ENCODE assay signal across 1 cellular context in the genomic region with DNA sequence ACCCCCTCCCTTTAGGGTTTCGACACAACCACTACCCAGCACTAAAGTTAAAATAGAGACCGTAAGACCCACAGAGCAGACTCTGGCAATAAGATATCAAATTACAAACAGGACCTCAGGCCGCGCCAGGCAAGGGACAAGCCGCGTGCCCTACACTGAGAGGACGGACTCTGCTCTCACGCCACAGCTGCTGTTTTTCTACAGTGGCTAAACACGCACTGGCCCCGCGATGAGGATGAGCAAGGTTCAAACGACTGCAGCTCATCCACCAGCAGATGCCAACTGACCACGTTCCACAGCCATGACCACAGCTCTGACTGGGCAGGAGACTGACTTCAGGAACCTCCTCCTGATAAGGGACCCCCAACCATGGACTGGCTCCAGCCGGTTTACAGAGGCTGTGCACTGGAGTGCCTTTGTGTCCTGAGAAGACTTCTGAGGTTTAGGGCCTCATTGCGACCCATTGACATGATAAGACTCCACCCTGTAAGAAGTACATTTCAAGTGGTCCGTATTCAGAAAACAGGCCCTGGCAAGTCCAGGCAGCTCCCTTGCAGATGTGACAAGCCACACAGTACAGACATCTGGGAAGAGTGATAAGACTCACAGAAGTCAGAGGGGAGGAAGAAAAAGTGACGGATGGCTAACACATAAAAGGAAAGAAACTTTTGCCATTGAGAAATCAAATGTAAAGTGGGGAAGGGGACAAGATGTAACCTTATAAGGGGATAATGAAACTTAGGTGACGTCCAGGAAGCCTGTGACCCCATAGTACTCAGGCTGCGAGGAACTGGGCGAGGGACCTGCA.
A peak's percentile ranks its signal among the peaks of the same experiment; 100 is the strongest.
TF ChIP-seq lines count a peak whose summit lies in the region.

No MANE protein-coding gene starts in this region.

TF ChIP-seq in HepG2, 621 proteins besides CTCF, POLR2A, EP300 and RAD21 (continued from another document and continues in another):
- TF ChIP-seq MLXIP (CRISPR knock-in tag; IDR thresholded peaks at IDR 0.05; ENCODE audit: borderline replicate concordance) (peak; percentile 71; the same call in 1 of the 2 replicates), ZNF547 (CRISPR knock-in tag; IDR thresholded peaks at IDR 0.05) (peak; percentile 73), NFKBIZ (CRISPR knock-in tag; IDR thresholded peaks at IDR 0.05) (peak; percentile 68; the same call in 1 of the 2 replicates), ZNF17 (CRISPR knock-in tag; IDR thresholded peaks at IDR 0.05) (no peak), MLLT10 (CRISPR knock-in tag; IDR thresholded peaks at IDR 0.05) (no peak), ZNF773 (CRISPR knock-in tag; IDR thresholded peaks at IDR 0.05; ENCODE audit: borderline replicate concordance) (no peak), ZNF362 (CRISPR knock-in tag; IDR thresholded peaks at IDR 0.05; ENCODE audit: borderline replicate concordance) (peak; percentile 50; the same call in 1 of the 2 replicates), FOXJ3 (CRISPR knock-in tag; IDR thresholded peaks at IDR 0.05; ENCODE audit: borderline replicate concordance) (peak; percentile 66; the same call in 1 of the 2 replicates), ZFP1 (CRISPR knock-in tag; IDR thresholded peaks at IDR 0.05) (peak; percentile 51; the same call in 1 of the 2 replicates), GATA4 (IDR thresholded peaks at IDR 0.05; ENCODE audit: borderline replicate concordance, low read depth) (no peak), KAT7 (CRISPR knock-in tag; IDR thresholded peaks at IDR 0.05; ENCODE audit: borderline replicate concordance) (no peak; the same call in 1 of the 2 replicates), ZBTB1 (CRISPR knock-in tag; IDR thresholded peaks at IDR 0.05; ENCODE audit: borderline replicate concordance) (no peak), ZNF703 (CRISPR knock-in tag; IDR thresholded peaks at IDR 0.05; ENCODE audit: borderline replicate concordance) (no peak), ZNF567 (CRISPR knock-in tag; IDR thresholded peaks at IDR 0.05; ENCODE audit: borderline replicate concordance) (no peak; the same call in 1 of the 2 replicates), PHB2 (IDR thresholded peaks at IDR 0.05; ENCODE audit: partially characterized antibody) (no peak), RARG (CRISPR knock-in tag; IDR thresholded peaks at IDR 0.05; ENCODE audit: low read depth) (no peak), TRIM22 (IDR thresholded peaks at IDR 0.05) (no peak), ZNF335 (CRISPR knock-in tag; IDR thresholded peaks at IDR 0.05) (no peak), GLI4 (CRISPR knock-in tag; IDR thresholded peaks at IDR 0.05; ENCODE audit: borderline replicate concordance) (0 out of 2 replicates have a peak, but pooled peaks have one; percentile 38), TIGD3 (CRISPR knock-in tag; IDR thresholded peaks at IDR 0.05; ENCODE audit: borderline replicate concordance) (no peak), ZNF468 (CRISPR knock-in tag; IDR thresholded peaks at IDR 0.05) (no peak), ZNF609 (CRISPR knock-in tag; IDR thresholded peaks at IDR 0.05; ENCODE audit: borderline replicate concordance) (peak; percentile 81; the same call in 1 of the 2 replicates), CHD2 (IDR thresholded peaks at IDR 0.05; ENCODE audit: low read depth, low read length) (no peak), NCOR1 (IDR thresholded peaks at IDR 0.05; ENCODE audit: borderline replicate concordance, low read length) (no peak; the same call in 1 of the 2 replicates), RBM22 (optimal IDR thresholded peaks at IDR 0.05; ENCODE audit: low read length) (no peak), SOX5 (CRISPR knock-in tag; IDR thresholded peaks at IDR 0.05; ENCODE audit: borderline replicate concordance) (peak; percentile 78), CSRNP1 (CRISPR knock-in tag; IDR thresholded peaks at IDR 0.05) (0 out of 2 replicates have a peak, but pooled peaks have one; percentile 30), ZNF784 (CRISPR knock-in tag; IDR thresholded peaks at IDR 0.05; ENCODE audit: borderline replicate concordance) (peak; percentile 87; the same call in 1 of the 2 replicates), ZNF484 (CRISPR knock-in tag; IDR thresholded peaks at IDR 0.05; ENCODE audit: borderline replicate concordance, low read depth) (no peak), CEBPG (CRISPR knock-in tag; IDR thresholded peaks at IDR 0.05) (peak; percentile 58; the same call in 1 of the 2 replicates), SALL1 (CRISPR knock-in tag; IDR thresholded peaks at IDR 0.05) (peak; percentile 97), SMAD9 (CRISPR knock-in tag; IDR thresholded peaks at IDR 0.05) (no peak), FOXP1 (IDR thresholded peaks at IDR 0.05) (no peak), FOXP1 (CRISPR knock-in tag; IDR thresholded peaks at IDR 0.05) (peak; percentile 54; the same call in 1 of the 2 replicates), ZNF232 (CRISPR knock-in tag; IDR thresholded peaks at IDR 0.05; ENCODE audit: borderline replicate concordance) (no peak; the same call in 1 of the 2 replicates), KDM2A (CRISPR knock-in tag; IDR thresholded peaks at IDR 0.05; ENCODE audit: borderline replicate concordance, low read depth) (peak; percentile 80; the same call in 1 of the 2 replicates)
- TF ChIP-seq, protein P1, sequence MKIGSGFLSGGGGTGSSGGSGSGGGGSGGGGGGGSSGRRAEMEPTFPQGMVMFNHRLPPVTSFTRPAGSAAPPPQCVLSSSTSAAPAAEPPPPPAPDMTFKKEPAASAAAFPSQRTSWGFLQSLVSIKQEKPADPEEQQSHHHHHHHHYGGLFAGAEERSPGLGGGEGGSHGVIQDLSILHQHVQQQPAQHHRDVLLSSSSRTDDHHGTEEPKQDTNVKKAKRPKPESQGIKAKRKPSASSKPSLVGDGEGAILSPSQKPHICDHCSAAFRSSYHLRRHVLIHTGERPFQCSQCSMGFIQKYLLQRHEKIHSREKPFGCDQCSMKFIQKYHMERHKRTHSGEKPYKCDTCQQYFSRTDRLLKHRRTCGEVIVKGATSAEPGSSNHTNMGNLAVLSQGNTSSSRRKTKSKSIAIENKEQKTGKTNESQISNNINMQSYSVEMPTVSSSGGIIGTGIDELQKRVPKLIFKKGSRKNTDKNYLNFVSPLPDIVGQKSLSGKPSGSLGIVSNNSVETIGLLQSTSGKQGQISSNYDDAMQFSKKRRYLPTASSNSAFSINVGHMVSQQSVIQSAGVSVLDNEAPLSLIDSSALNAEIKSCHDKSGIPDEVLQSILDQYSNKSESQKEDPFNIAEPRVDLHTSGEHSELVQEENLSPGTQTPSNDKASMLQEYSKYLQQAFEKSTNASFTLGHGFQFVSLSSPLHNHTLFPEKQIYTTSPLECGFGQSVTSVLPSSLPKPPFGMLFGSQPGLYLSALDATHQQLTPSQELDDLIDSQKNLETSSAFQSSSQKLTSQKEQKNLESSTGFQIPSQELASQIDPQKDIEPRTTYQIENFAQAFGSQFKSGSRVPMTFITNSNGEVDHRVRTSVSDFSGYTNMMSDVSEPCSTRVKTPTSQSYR (CRISPR knock-in tag; IDR thresholded peaks at IDR 0.05; ENCODE audit: borderline replicate concordance) = peak; percentile 39; the same call in 1 of the 2 replicates
- TF ChIP-seq, protein P2, sequence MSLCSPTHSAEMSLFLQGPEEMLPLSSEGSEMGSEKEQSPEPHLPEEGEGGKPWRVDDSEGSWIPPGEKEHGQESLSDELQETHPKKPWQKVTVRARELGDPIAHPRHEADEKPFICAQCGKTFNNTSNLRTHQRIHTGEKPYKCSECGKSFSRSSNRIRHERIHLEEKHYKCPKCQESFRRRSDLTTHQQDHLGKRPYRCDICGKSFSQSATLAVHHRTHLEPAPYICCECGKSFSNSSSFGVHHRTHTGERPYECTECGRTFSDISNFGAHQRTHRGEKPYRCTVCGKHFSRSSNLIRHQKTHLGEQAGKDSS (CRISPR knock-in tag; IDR thresholded peaks at IDR 0.05; ENCODE audit: borderline replicate concordance, low read depth) = no peak; the same call in 1 of the 2 replicates
